In the genomic region with DNA sequence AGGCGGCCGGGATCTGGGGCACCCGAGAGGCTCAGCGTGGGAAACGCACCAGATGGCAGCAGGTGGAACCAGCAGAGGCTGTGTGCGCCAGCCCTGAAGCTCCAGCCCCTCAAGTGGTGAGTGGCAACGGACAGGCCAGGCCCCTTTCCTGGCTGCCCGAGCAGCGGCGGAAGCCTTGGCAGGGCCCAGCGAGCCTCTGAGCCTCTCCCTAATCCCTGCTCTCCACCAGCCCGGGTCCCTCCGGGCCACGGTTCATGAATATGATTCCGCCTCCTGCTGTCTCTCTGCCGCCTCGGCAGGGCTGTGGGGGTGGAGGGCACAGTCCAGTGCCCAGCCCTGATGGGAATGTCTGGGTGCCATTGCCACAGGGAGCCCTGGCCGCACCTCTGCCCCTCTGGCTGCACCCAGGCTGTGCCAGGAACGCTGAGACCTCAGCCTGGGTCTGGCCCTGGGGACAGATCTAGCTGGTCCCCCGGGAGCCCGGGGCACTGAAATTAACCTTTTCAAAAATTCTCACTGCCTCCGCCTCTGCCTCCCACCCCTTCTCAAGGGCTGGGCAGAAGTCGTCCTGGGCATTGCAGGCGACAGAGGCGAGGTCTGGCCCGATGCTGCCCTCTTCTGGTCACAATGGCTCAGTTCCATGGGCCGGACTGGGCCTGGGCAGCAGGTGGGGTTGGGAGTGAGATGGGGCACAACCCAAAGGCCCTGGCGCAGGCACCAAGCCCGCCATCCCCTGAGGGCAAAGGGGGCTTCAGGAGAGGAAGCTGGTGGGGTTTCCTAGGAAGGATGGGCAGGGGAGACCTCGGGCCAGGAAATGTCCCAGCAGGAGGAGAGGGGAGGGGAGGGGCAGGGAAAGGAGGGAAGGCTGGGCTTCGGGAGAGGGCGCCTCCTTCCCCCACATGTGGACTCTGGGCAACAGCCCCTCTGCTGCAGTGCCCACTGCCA, we compare ENCODE assay signal across 8 cellular contexts. TPM values are rescaled to one million over a fixed set of nuclear protein-coding genes. Genes with fewer than 3 reads are reported as not detected.
A peak's percentile ranks its signal among the peaks of the same experiment; 100 is the strongest.
DNase-seq lines count a peak whose midpoint lies in the region; ATAC-seq and TF ChIP-seq lines count a peak whose summit lies in the region.

No MANE protein-coding gene starts in this region.

- H3K9ac ChIP-seq in OCI-LY1 (ENCODE audit: low read length): no peak overlapping the region

- intact Hi-C loops in natural killer cell (cut with micrococcal nuclease): loop anchor here (1.0 kb wide), 1 partner anchor 113 kb away; no protein-coding TSS in a partner anchor

- H3K27me3 Mint-ChIP-seq in natural killer cell (ENCODE audit: low read depth in 2 of 2): peaks cover 0 to 5% of the 10 kb centered on the region in 2 donors

- H3K9me2 ChIP-seq in OCI-LY1 (ENCODE audit: low read depth, low read length): no peaks in the 10 kb centered on the region

- H3K27ac ChIP-seq in OCI-LY1 (ENCODE audit: low read depth, low read length, poor library complexity, severe bottlenecking): no peak overlapping the region

- H3K4me1 ChIP-seq in OCI-LY1 (ENCODE audit: insufficient read depth, low read length, severe bottlenecking): peaks cover 3% of the 10 kb centered on the region

- peak; percentile 60 for DNase-seq in ACHN
- DNase-seq in HS-27A (ENCODE audit: low read depth): peak; percentile 17
- peak; percentile 69 for DNase-seq in activated T-cell treated with anti-CD3 and anti-CD28 coated beads for 48 hours (ENCODE audit: low read depth)
- DNase-seq in fibroblast of gingiva (ENCODE audit: low read depth): peak; percentile 64
- DNase-seq in natural killer cell: peak; percentile 64
- peak; percentile 43 to 44 for DNase-seq in stimulated activated CD8-positive, alpha-beta memory T cell treated with anti-CD3 and anti-CD28 coated beads, Interleukin-7, amount 100 ng/mL, for 4 hours (ENCODE audit: low read depth in 2 of 2)

- no peaks in the 10 kb centered on the region for H3K9me3 ChIP-seq in OCI-LY1 (ENCODE audit: low read length)

- no peaks in the 10 kb centered on the region for H3K36me3 Mint-ChIP-seq in natural killer cell

- H3F3A ChIP-seq in OCI-LY1 (ENCODE audit: insufficient read depth, low read length): no peaks in the 10 kb centered on the region

- no peak overlapping the region for H3K4me3 ChIP-seq in OCI-LY1 (ENCODE audit: low read depth, low read length, poor library complexity, severe bottlenecking)

- no peak overlapping the region for H3K4me3 Mint-ChIP-seq in natural killer cell

- peaks cover 24% of the 10 kb centered on the region; the same call in 1 of the 2 replicates for H3K27me3 ChIP-seq in OCI-LY1 (ENCODE audit: insufficient read depth, low read length)

- in situ Hi-C loops in ACHN (cut with HindIII; ENCODE audit: low pct_ligation_motif_present, low pct_unique_long_range_greater_than_20kb, low sequenced_read_pairs): no loop called here

- no peak overlapping the region for H3K4me2 ChIP-seq in OCI-LY1 (ENCODE audit: low read length)

- no peaks in the 10 kb centered on the region for H4K20me1 ChIP-seq in OCI-LY1 (ENCODE audit: insufficient read depth, low read length)

- ATAC-seq in GM18520 (IDR thresholded peaks at IDR 0.05; ENCODE audit: unreplicated experiment): peak; percentile 38
- peak; percentile 83 to 98 (median 96) for ATAC-seq in natural killer cell

- no peaks in the 10 kb centered on the region for H3K36me3 ChIP-seq in OCI-LY1 (ENCODE audit: insufficient read depth, low read length)

- H3K27ac Mint-ChIP-seq in natural killer cell: no peak overlapping the region

- no peaks in the 10 kb centered on the region for H3K9me3 Mint-ChIP-seq in natural killer cell

- peak; percentile 87 for TF ChIP-seq CTCF in OCI-LY1 (IDR thresholded peaks at IDR 0.05; ENCODE audit: low read length)
- peak; percentile 73 for TF ChIP-seq CTCF in natural killer cell (IDR thresholded peaks at IDR 0.05)

- H3K4me1 Mint-ChIP-seq in natural killer cell: peaks cover 0 to 4% of the 10 kb centered on the region in 2 donors

- H3K79me2 ChIP-seq in OCI-LY1 (ENCODE audit: insufficient read depth, low read length): no peaks in the 10 kb centered on the region

- no peak overlapping the region for H2AFZ ChIP-seq in OCI-LY1 (ENCODE audit: low read length)

RNA-seq across cellular contexts. Expression of a gene that starts 20.3 kb away (rescaled TPM):
- under 1 TPM in 1 of 3 donors, not detected in 2; 0.18 TPM for total RNA-seq in natural killer cell

RNA-seq across cellular contexts. Expression of a gene that starts 38.0 kb away (rescaled TPM):
- total RNA-seq in natural killer cell: 10 to 100 TPM; 10.8 to 16.7 (median 16.6) TPM

RNA-seq across cellular contexts. Expression of a gene that starts 43.8 kb away (rescaled TPM):
- total RNA-seq in natural killer cell: 1 to 10 TPM; 2.6 to 4.2 (median 3.4) TPM

Comparison
In these comparisons a context has a peak if more than half of its experiments do, and no peak if none do; other contexts are left out.
1. DNase-seq: peak in every context shown above with its lines; median percentile 69 in activated T-cell treated with anti-CD3 and anti-CD28 coated beads for 48 hours; 64 in fibroblast of gingiva; 64 in natural killer cell; 60 in ACHN; 44 in stimulated activated CD8-positive, alpha-beta memory T cell treated with anti-CD3 and anti-CD28 coated beads, Interleukin-7, amount 100 ng/mL, for 4 hours; 17 in HS-27A.